22 cellular contexts compared by ENCODE assay signal in the genomic region with DNA sequence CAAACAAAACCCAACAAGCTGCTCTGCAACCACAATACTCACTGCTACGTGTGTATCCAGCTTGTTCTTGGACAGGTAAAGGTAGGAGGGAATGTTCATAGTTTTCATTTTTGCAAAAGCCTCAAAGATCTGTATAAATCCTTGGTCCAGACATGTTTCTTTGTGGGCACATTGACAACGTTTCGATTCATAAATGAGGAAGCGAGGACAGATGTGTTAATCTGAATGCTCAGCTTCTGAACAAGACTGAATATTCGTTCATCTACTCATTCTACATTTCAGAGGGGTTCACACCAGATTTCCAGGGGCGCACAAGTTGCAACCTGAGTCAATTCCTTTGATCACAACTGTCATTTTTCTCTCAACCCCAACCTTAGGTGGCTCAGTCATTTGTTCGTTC.
"Had no signal": no experiment of that assay in that cellular context is flagged by ENCODE, and none has a peak within 500 bp of the region (broad histone marks: within the 10 kb centered on the region; RNA-seq: fewer than 3 reads in every experiment).

No MANE protein-coding gene starts in this region.

- H3K4me2 ChIP-seq: KMS-11 had no signal

- H3K27ac Mint-ChIP-seq: activated CD4-positive, alpha-beta memory T cell treated with anti-CD3 and anti-CD28 coated beads, Interleukin-2, amount 10 ng/mL, durations not matched to agents 7 days and 5 days; activated CD4-positive, alpha-beta T cell treated with anti-CD3 and anti-CD28 coated beads for 36 hours; activated naive CD4-positive, alpha-beta T cell treated with anti-CD3 and anti-CD28 coated beads for 36 hours; activated naive CD8-positive, alpha-beta T cell; activated T-helper 17 cell treated with anti-CD3 and anti-CD28 coated beads, Interleukin-2, amount 50 U/mL, for 72 hours had no signal

- H3K4me3 Mint-ChIP-seq: activated CD4-positive, alpha-beta memory T cell treated with anti-CD3 and anti-CD28 coated beads, Interleukin-2, amount 10 ng/mL, durations not matched to agents 7 days and 5 days; activated CD4-positive, alpha-beta T cell treated with anti-CD3 and anti-CD28 coated beads for 36 hours; activated naive CD4-positive, alpha-beta T cell treated with anti-CD3 and anti-CD28 coated beads for 36 hours; activated naive CD8-positive, alpha-beta T cell; activated T-helper 17 cell treated with anti-CD3 and anti-CD28 coated beads, Interleukin-2, amount 50 U/mL, for 72 hours had no signal

- H3K27me3 ChIP-seq: brain microvascular endothelial cell had no signal

- H3K27ac ChIP-seq: brain microvascular endothelial cell, KMS-11, WERI-Rb-1 had no signal

- H3K9me3 Mint-ChIP-seq: activated CD4-positive, alpha-beta memory T cell treated with anti-CD3 and anti-CD28 coated beads, Interleukin-2, amount 10 ng/mL, durations not matched to agents 7 days and 5 days; activated naive CD4-positive, alpha-beta T cell treated with anti-CD3 and anti-CD28 coated beads for 36 hours; activated T-helper 17 cell treated with anti-CD3 and anti-CD28 coated beads, Interleukin-2, amount 50 U/mL, for 72 hours had no signal

- H3K4me3 ChIP-seq: MG63 had no signal

- H3K36me3 Mint-ChIP-seq: activated naive CD8-positive, alpha-beta T cell had no signal

- DNase-seq: activated CD4-positive, alpha-beta memory T cell treated with anti-CD3 and anti-CD28 coated beads, Interleukin-2, amount 10 ng/mL, durations not matched to agents 7 days and 5 days; activated CD4-positive, alpha-beta T cell treated with anti-CD3 and anti-CD28 coated beads for 36 hours; activated CD4-positive, alpha-beta T cell treated with anti-CD3 and anti-CD28 coated beads, Interleukin-2, amount 50 U/mL, for 1 hour; activated gamma-delta T cell; activated naive CD4-positive, alpha-beta T cell treated with anti-CD3 and anti-CD28 coated beads for 36 hours; activated T-cell treated with anti-CD3 and anti-CD28 coated beads for 4 hours; activated T-cell treated with anti-CD3 and anti-CD28 coated beads, Interleukin-2, amount 50 U/mL, for 48 hours; amygdala; brain microvascular endothelial cell; cerebellar nuclear complex; MG63; NCI-H1105; NCI-H1436; NCI-H1694 treated with DMSO at 0.1 percent for 48 hours; NCI-H2029 treated with DMSO at 0.1 percent for 48 hours; NCI-H510A treated with DMSO at 0.1 percent for 48 hours; SIG-M5; T-helper 1 cell; WERI-Rb-1 had no signal

- H3K4me1 Mint-ChIP-seq: activated CD4-positive, alpha-beta memory T cell treated with anti-CD3 and anti-CD28 coated beads, Interleukin-2, amount 10 ng/mL, durations not matched to agents 7 days and 5 days; activated CD4-positive, alpha-beta T cell treated with anti-CD3 and anti-CD28 coated beads for 36 hours; activated T-helper 17 cell treated with anti-CD3 and anti-CD28 coated beads, Interleukin-2, amount 50 U/mL, for 72 hours had no signal

- ATAC-seq: activated CD4-positive, alpha-beta T cell treated with anti-CD3 and anti-CD28 coated beads for 36 hours; activated T-helper 17 cell treated with anti-CD3 and anti-CD28 coated beads, Interleukin-2, amount 50 U/mL, for 72 hours had no signal

- H3K36me3 ChIP-seq: brain microvascular endothelial cell, MG63, WERI-Rb-1 had no signal
